ENCODE assay signal across 8 cellular contexts in genomic region chrX:40734956-40735317, GRCh38. TPM values are rescaled to one million over a fixed set of nuclear protein-coding genes. Genes with fewer than 3 reads are reported as not detected.
DNase-seq lines count a peak whose midpoint lies in the region; ATAC-seq and TF ChIP-seq lines count a peak whose summit lies in the region.

No MANE protein-coding gene starts in this region.

- H3K4me1 Mint-ChIP-seq in activated T-helper 17 cell treated with anti-CD3 and anti-CD28 coated beads, Interleukin-2, amount 50 U/mL, for 72 hours: peaks cover 23% of the 10 kb centered on the region

- H3K36me3 ChIP-seq in KMS-11 (ENCODE audit: insufficient read depth): no peaks in the 10 kb centered on the region
- H3K36me3 ChIP-seq in heart right ventricle: no peaks in the 10 kb centered on the region
- H3K36me3 ChIP-seq in rectal smooth muscle tissue (ENCODE audit: control insufficient read depth, insufficient read depth, low read length): no peaks in the 10 kb centered on the region

- H3K9ac ChIP-seq in KMS-11: peak overlapping the region; percentile 83; the same call in 1 of the 2 replicates
- H3K9ac ChIP-seq in rectal smooth muscle tissue (ENCODE audit: low read length): no peak overlapping the region

- no peaks in the 10 kb centered on the region for H3K9me3 Mint-ChIP-seq in activated T-helper 17 cell treated with anti-CD3 and anti-CD28 coated beads, Interleukin-2, amount 50 U/mL, for 72 hours

- peak overlapping the region; percentile 63 for H3K27ac Mint-ChIP-seq in activated T-helper 17 cell treated with anti-CD3 and anti-CD28 coated beads, Interleukin-2, amount 50 U/mL, for 72 hours

- H3K27me3 ChIP-seq in KMS-11 (ENCODE audit: insufficient read depth, low read depth): no peaks in the 10 kb centered on the region
- peaks cover 0 to 85% (median 0%) of the 10 kb centered on the region in 7 donors for H3K27me3 ChIP-seq in heart right ventricle
- H3K27me3 ChIP-seq in rectal smooth muscle tissue (ENCODE audit: control insufficient read depth, insufficient read depth, low read length): peaks cover 1% of the 10 kb centered on the region

- DNase-seq in heart right ventricle (peak in 1 of 2 donors; percentile 22), cerebellar nuclear complex (lab: John Stamatoyannopoulos, UW) (no peak)

- no peak overlapping the region for H3K4me3 ChIP-seq in KMS-11 (IDR thresholded peaks at IDR 0.05; ENCODE audit: insufficient read depth, low read depth, low read length)
- H3K4me3 ChIP-seq in heart right ventricle: peak overlapping the region; percentile 65 to 88 (median 74)
- peak overlapping the region; percentile 86 for H3K4me3 ChIP-seq in rectal smooth muscle tissue (ENCODE audit: low read length)

- intact Hi-C loops in heart right ventricle (cut with DNase I): loop anchor here in 1 of 10 donors (10.0 kb wide), 1 partner anchor 50 kb away; no protein-coding TSS in a partner anchor

- WGBS in heart right ventricle, 2 donors: 0% methylated on average over 10 to 18 of the region's 20 CpGs

- H3K36me3 Mint-ChIP-seq in activated T-helper 17 cell treated with anti-CD3 and anti-CD28 coated beads, Interleukin-2, amount 50 U/mL, for 72 hours (ENCODE audit: low read depth): peaks cover 16% of the 10 kb centered on the region

- no peaks in the 10 kb centered on the region for H3K27me3 Mint-ChIP-seq in activated T-helper 17 cell treated with anti-CD3 and anti-CD28 coated beads, Interleukin-2, amount 50 U/mL, for 72 hours

- H3K27ac ChIP-seq in KMS-11: peak overlapping the region; percentile 84
- H3K27ac ChIP-seq in heart right ventricle: peak overlapping the region; percentile 91 to 99 (median 96)
- H3K27ac ChIP-seq in rectal smooth muscle tissue (ENCODE audit: low read depth, low read length): peak overlapping the region; percentile 92

- peak; percentile 27 for ATAC-seq in GM18511 (IDR thresholded peaks at IDR 0.05; ENCODE audit: unreplicated experiment)
- peak; percentile 3 for ATAC-seq in activated T-helper 17 cell treated with anti-CD3 and anti-CD28 coated beads, Interleukin-2, amount 50 U/mL, for 72 hours (replicated peaks)
- ATAC-seq in heart right ventricle: peak in 4 of 8 donors; percentile 3 to 24 (median 16)
- ATAC-seq in HG03175 (IDR thresholded peaks at IDR 0.05; ENCODE audit: unreplicated experiment): no peak
- ATAC-seq in HG03432 (IDR thresholded peaks at IDR 0.05; ENCODE audit: unreplicated experiment): no peak

- no peak for TF ChIP-seq CTCF in KMS-11 (conservative IDR thresholded peaks at IDR 0.05; ENCODE audit: low read depth, low read length)
- no peak for TF ChIP-seq CTCF in heart right ventricle (IDR thresholded peaks at IDR 0.05)

- H3K4me1 ChIP-seq in KMS-11 (ENCODE audit: low read depth, poor library complexity, severe bottlenecking) (peaks cover 25% of the 10 kb centered on the region), heart right ventricle (peaks cover 0 to 44% (median 24%) of the 10 kb centered on the region in 9 donors), rectal smooth muscle tissue (ENCODE audit: control insufficient read depth, insufficient read depth, low read length) (no peaks in the 10 kb centered on the region)

- H4K20me1 ChIP-seq in KMS-11 (ENCODE audit: insufficient read depth): no peaks in the 10 kb centered on the region

- peak overlapping the region; percentile 86 for H3K4me3 Mint-ChIP-seq in activated T-helper 17 cell treated with anti-CD3 and anti-CD28 coated beads, Interleukin-2, amount 50 U/mL, for 72 hours

- peaks cover 45% of the 10 kb centered on the region for H3K79me2 ChIP-seq in KMS-11 (ENCODE audit: insufficient read depth, low read depth)

- H3K4me2 ChIP-seq in KMS-11: peak overlapping the region; percentile 52

- no peaks in the 10 kb centered on the region for H3K9me3 ChIP-seq in heart right ventricle

- H2AFZ ChIP-seq in KMS-11 (ENCODE audit: low read depth): peak overlapping the region; percentile 94

RNA-seq across cellular contexts. Expression of gene MED14, which starts 0.4 kb away (rescaled TPM):
- total RNA-seq in activated T-helper 17 cell treated with anti-CD3 and anti-CD28 coated beads, Interleukin-2, amount 50 U/mL, for 72 hours: 10 to 100 TPM; 39.4 to 41.8 TPM
- total RNA-seq in heart right ventricle: 10 to 100 TPM; 23.9 to 44.9 (median 36.1) TPM
- polyA plus RNA-seq in heart right ventricle: 10 to 100 TPM in 1 of 2 donors, 1 to 10 TPM in 1; 7.1 to 10.7 TPM

Comparison
In these comparisons a context has a peak if more than half of its experiments do, and no peak if none do; other contexts are left out.
1. ATAC-seq: peak in GM18511 (single experiment) and activated T-helper 17 cell treated with anti-CD3 and anti-CD28 coated beads, Interleukin-2, amount 50 U/mL, for 72 hours (single experiment); none in HG03175 (single experiment) and HG03432 (single experiment).
2. Peak in every context shown above with its lines, with median percentiles within 50 percentile points of each other: H3K27ac ChIP-seq.